Comparison of ENCODE assay signal across 9 cellular contexts in the genomic region with DNA sequence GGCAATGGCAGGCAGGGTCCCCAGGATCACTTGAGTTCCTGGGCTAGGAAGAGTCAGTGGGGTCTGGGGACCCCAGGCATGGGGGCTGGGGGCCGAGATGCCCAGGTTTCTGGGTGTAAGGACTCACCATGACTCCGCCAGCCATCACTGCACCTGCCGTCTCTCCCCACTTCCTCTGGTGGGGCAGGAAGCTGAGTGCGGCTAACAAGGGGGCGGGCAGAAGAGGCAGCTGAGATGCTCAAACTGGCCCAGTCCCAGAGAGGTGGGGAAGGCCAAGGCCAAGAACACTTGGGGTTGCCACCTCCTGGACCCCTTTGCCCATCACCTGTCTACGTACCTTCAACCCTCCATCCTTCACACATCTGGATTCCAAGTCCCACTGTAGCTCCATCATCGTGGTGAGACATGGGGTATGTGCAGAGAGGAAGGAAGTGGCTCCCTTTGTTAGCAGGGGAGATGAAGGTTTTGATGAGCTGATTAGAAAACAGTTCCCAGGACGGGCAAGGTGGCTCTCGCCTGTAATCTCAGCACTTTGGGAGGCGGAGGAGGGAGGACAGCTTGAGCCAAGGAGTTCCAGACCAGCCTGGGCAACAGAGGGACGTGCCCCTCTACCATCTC. TPM values are rescaled to one million over a fixed set of nuclear protein-coding genes. Genes with fewer than 3 reads are reported as not detected.
DNase-seq lines count a peak whose midpoint lies in the region; TF ChIP-seq lines count a peak whose summit lies in the region.
"Had no signal": no experiment of that assay in that cellular context is flagged by ENCODE, and none has a peak within 500 bp of the region (broad histone marks: within the 10 kb centered on the region; RNA-seq: fewer than 3 reads in every experiment).

A gene with protein sequence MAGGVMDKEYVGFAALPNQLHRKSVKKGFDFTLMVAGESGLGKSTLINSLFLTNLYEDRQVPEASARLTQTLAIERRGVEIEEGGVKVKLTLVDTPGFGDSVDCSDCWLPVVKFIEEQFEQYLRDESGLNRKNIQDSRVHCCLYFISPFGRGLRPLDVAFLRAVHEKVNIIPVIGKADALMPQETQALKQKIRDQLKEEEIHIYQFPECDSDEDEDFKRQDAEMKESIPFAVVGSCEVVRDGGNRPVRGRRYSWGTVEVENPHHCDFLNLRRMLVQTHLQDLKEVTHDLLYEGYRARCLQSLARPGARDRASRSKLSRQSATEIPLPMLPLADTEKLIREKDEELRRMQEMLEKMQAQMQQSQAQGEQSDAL (minus strand): TSS at position 164 of the 618 bp plus-strand sequence. CDS start 19 bp downstream, at position 145.

- peak within 1 kb of the TSS in 3 of 7 donors; percentile 28 to 36 (median 32) for H3K27ac Mint-ChIP-seq in CD14-positive monocyte
- H3K27ac Mint-ChIP-seq in IgD-negative memory B cell, result peak within 1 kb of the TSS; percentile 90 to 97 (median 95)
- H3K27ac Mint-ChIP-seq in neural progenitor cell, result peak within 1 kb of the TSS; percentile 14

- H3K4me1 ChIP-seq in neural progenitor cell, result peaks cover under 1% of the 10 kb centered on the region
- H3K4me1 ChIP-seq: parathyroid adenoma had no signal

- H3K4me3 Mint-ChIP-seq in CD14-positive monocyte (peak within 1 kb of the TSS; percentile 42 to 56), IgD-negative memory B cell (peak within 1 kb of the TSS; percentile 87 to 96 (median 95)), neural progenitor cell (no peak within 1 kb of the TSS)

- H3K9ac ChIP-seq in neural progenitor cell, result no peak within 1 kb of the TSS
- H3K9ac ChIP-seq: parathyroid adenoma had no signal

- H3K9me3 Mint-ChIP-seq in CD14-positive monocyte, result no peaks in the 10 kb centered on the region
- H3K9me3 Mint-ChIP-seq in IgD-negative memory B cell, result no peaks in the 10 kb centered on the region
- H3K9me3 Mint-ChIP-seq in neural progenitor cell, result no peaks in the 10 kb centered on the region

- peaks cover 17% of the 10 kb centered on the region for H3F3A ChIP-seq in neural progenitor cell (ENCODE audit: low read depth)

- H3K36me3 Mint-ChIP-seq in CD14-positive monocyte (no peaks in the 10 kb centered on the region), IgD-negative memory B cell (peaks cover 3% of the 10 kb centered on the region), neural progenitor cell (peaks cover 3% of the 10 kb centered on the region)

- peaks cover 23% of the 10 kb centered on the region for H3K4me1 Mint-ChIP-seq in CD14-positive monocyte
- peaks cover 22 to 30% (median 23%) of the 10 kb centered on the region in 3 donors for H3K4me1 Mint-ChIP-seq in IgD-negative memory B cell
- H3K4me1 Mint-ChIP-seq in neural progenitor cell, result peaks cover 24% of the 10 kb centered on the region

- intact Hi-C loops in CD14-positive monocyte (cut with micrococcal nuclease) (no loop called here), lower leg skin (cut with DNase I; ENCODE audit: low total_unique reads) (no loop called here)

- H3K4me3 ChIP-seq in neural progenitor cell (no peak within 1 kb of the TSS), lower leg skin (ENCODE audit: low read depth, poor library complexity, severe bottlenecking) (no peak within 1 kb of the TSS)

- no peaks in the 10 kb centered on the region for H3K9me3 ChIP-seq in neural progenitor cell (ENCODE audit: low read depth)

- DNase-seq in CD14-positive monocyte (ENCODE audit: low spot score) (no peak), neural progenitor cell (ENCODE audit: low spot score) (no peak), NCI-H1930 (lab: John Stamatoyannopoulos, UW) (no peak), midbrain (lab: John Stamatoyannopoulos, UW) (no peak), lower leg skin (ENCODE audit: low spot score in 2 of 2) (no peak), HuH-7.5 (ENCODE audit: low spot score) (no peak)
- peak; percentile 86 to 87 for DNase-seq in activated T-cell treated with anti-CD3 and anti-CD28 coated beads, Interleukin-2, amount 50 U/mL, for 48 hours

- 58 to 60% methylated on average over 11 of the region's 11 CpGs for WGBS in lower leg skin, 2 donors

- H3K36me3 ChIP-seq in neural progenitor cell, result no peaks in the 10 kb centered on the region

- H3K27me3 ChIP-seq in neural progenitor cell, result no peaks in the 10 kb centered on the region

- H3K27me3 Mint-ChIP-seq in CD14-positive monocyte (ENCODE audit: low read depth in 3 of 3) (peaks cover 10 to 15% (median 13%) of the 10 kb centered on the region in 3 donors), IgD-negative memory B cell (no peaks in the 10 kb centered on the region), neural progenitor cell (ENCODE audit: insufficient read depth, low read depth) (peaks cover 2% of the 10 kb centered on the region)

- no peak for TF ChIP-seq POLR2A in lower leg skin (IDR thresholded peaks at IDR 0.05)

- H3K4me2 ChIP-seq in neural progenitor cell, result no peak within 1 kb of the TSS

- no peak within 1 kb of the TSS for H3K27ac ChIP-seq in neural progenitor cell
- H3K27ac ChIP-seq: parathyroid adenoma had no signal

- no peak within 1 kb of the TSS for H2AFZ ChIP-seq in neural progenitor cell (replicated peaks)
- H2AFZ ChIP-seq: parathyroid adenoma had no signal

- peaks cover 16% of the 10 kb centered on the region for H3K79me2 ChIP-seq in neural progenitor cell (ENCODE audit: low read depth)
- H3K79me2 ChIP-seq: parathyroid adenoma had no signal

- TF ChIP-seq CTCF in CD14-positive monocyte (IDR thresholded peaks at IDR 0.05), result no peak
- no peak for TF ChIP-seq CTCF in neural progenitor cell (IDR thresholded peaks at IDR 0.05)
- no peak for TF ChIP-seq CTCF in lower leg skin (IDR thresholded peaks at IDR 0.05)

- peaks cover 6% of the 10 kb centered on the region for H4K20me1 ChIP-seq in neural progenitor cell (ENCODE audit: low read depth)

RNA-seq across cellular contexts. Expression of the gene that starts here (rescaled TPM):
- polyA plus RNA-seq in CD14-positive monocyte, result under 1 TPM; 0.49 to 0.60 TPM
- polyA plus RNA-seq in IgD-negative memory B cell, result 161 TPM
- total RNA-seq in neural progenitor cell (ENCODE audit: low replicate concordance), result 1.1 TPM in 1 of 2 replicates, not detected in the other
- total RNA-seq in lower leg skin, result 1 to 10 TPM in 1 of 4 donors, under 1 TPM in 2, not detected in 1; 0.39 to 1.2 (median 0.91) TPM

Comparison
In these comparisons a context has a peak if more than half of its experiments do, and no peak if none do; other contexts are left out.
1. RNA of the gene that starts here (polyA plus RNA-seq): 161 TPM in IgD-negative memory B cell (single experiment); 0.49 to 0.60 TPM in CD14-positive monocyte; every median in the first group is over 100 times any median in the second.
2. DNase-seq: peak in activated T-cell treated with anti-CD3 and anti-CD28 coated beads, Interleukin-2, amount 50 U/mL, for 48 hours (2 of 2); none in CD14-positive monocyte (single experiment), neural progenitor cell (single experiment), NCI-H1930 (0 of 2), midbrain (single experiment), lower leg skin (0 of 2) and HuH-7.5 (single experiment).